ENCODE assay signal across 30 cellular contexts in genomic region chr1:186960866-186961265, GRCh38.
A peak's percentile ranks its signal among the peaks of the same experiment; 100 is the strongest.
DNase-seq lines count a peak whose midpoint lies in the region; ATAC-seq lines count a peak whose summit lies in the region.
"Had no signal": no experiment of that assay in that cellular context is flagged by ENCODE, and none has a peak within 500 bp of the region (broad histone marks: within the 10 kb centered on the region; RNA-seq: fewer than 3 reads in every experiment).

No MANE protein-coding gene starts in this region.

- 86 to 88% methylated on average over 1 of the region's 1 CpG for WGBS in GM23248 (ENCODE audit: low coverage in 1 of 2, low lambda C conversion rate in 2 of 2, missing lambda C conversion rate in 2 of 2), 2 experiments

- no peak overlapping the region for H3K27ac Mint-ChIP-seq in T-cell
- H3K27ac Mint-ChIP-seq: activated B cell treated with CpG ODN at 0.5 μM for 24 hours; CD4-positive, alpha-beta memory T cell; effector memory CD8-positive, alpha-beta T cell; naive thymus-derived CD8-positive, alpha-beta T cell; stimulated activated naive B cell treated with anti-CD40 and anti-IgM and Interleukin-4, amounts not matched to agents 10 μg/mL and 1 μg/mL and 100 μg/mL, for 72 hours had no signal

- in situ Hi-C loops in GM23248 (cut with MboI) = no loop called here

- H3K79me2 ChIP-seq in GM23248 (ENCODE audit: insufficient read depth) = no peaks in the 10 kb centered on the region

- no peaks in the 10 kb centered on the region for H3K9me2 ChIP-seq in GM23248 (ENCODE audit: insufficient read depth)

- H3K9me3 ChIP-seq in GM23248 (ENCODE audit: low read depth) = no peaks in the 10 kb centered on the region
- H3K9me3 ChIP-seq: psoas muscle had no signal

- H2AFZ ChIP-seq in GM23248 = no peak overlapping the region

- CTCF ChIA-PET in T-cell (lab: Charles Lee) = no interaction called here

- no peak overlapping the region for H3K4me2 ChIP-seq in GM23248 (ENCODE audit: unreplicated experiment)

- no peaks in the 10 kb centered on the region for H3K9me3 Mint-ChIP-seq in T-cell
- H3K9me3 Mint-ChIP-seq: activated B cell treated with CpG ODN at 0.5 μM for 24 hours; effector memory CD8-positive, alpha-beta T cell; naive thymus-derived CD8-positive, alpha-beta T cell; stimulated activated naive B cell treated with anti-CD40 and anti-IgM and Interleukin-4, amounts not matched to agents 10 μg/mL and 1 μg/mL and 100 μg/mL, for 72 hours had no signal

- peaks cover 0 to 4% of the 10 kb centered on the region in 2 donors for H3K27me3 Mint-ChIP-seq in T-cell
- H3K27me3 Mint-ChIP-seq: activated B cell treated with CpG ODN at 0.5 μM for 24 hours; effector memory CD8-positive, alpha-beta T cell; naive thymus-derived CD8-positive, alpha-beta T cell; stimulated activated naive B cell treated with anti-CD40 and anti-IgM and Interleukin-4, amounts not matched to agents 10 μg/mL and 1 μg/mL and 100 μg/mL, for 72 hours had no signal

- no peaks in the 10 kb centered on the region for H4K20me1 ChIP-seq in GM23248 (ENCODE audit: insufficient read depth)

- H3K4me1 ChIP-seq in GM23248 (ENCODE audit: insufficient read depth) = peaks cover 8% of the 10 kb centered on the region; the same call in 1 of the 2 replicates
- H3K4me1 ChIP-seq: psoas muscle had no signal

- H3K27ac ChIP-seq in GM23248 = no peak overlapping the region
- H3K27ac ChIP-seq: coronary artery, psoas muscle had no signal

- no peaks in the 10 kb centered on the region for H3K27me3 ChIP-seq in GM23248 (replicated peaks; ENCODE audit: insufficient read depth)

- no peaks in the 10 kb centered on the region for H3K36me3 ChIP-seq in GM23248 (ENCODE audit: low read depth)

- no peak for ATAC-seq in esophagus mucosa
- ATAC-seq in T-cell (replicated peaks in 1 of 4) = no peak
- ATAC-seq: effector memory CD8-positive, alpha-beta T cell; left ventricle myocardium superior; naive thymus-derived CD8-positive, alpha-beta T cell; stimulated activated naive B cell treated with anti-CD40 and anti-IgM and Interleukin-4, amounts not matched to agents 10 μg/mL and 1 μg/mL and 100 μg/mL, for 72 hours had no signal

- H3K4me1 Mint-ChIP-seq in T-cell = no peaks in the 10 kb centered on the region
- H3K4me1 Mint-ChIP-seq: activated B cell treated with CpG ODN at 0.5 μM for 24 hours; CD4-positive, alpha-beta memory T cell; naive thymus-derived CD8-positive, alpha-beta T cell; stimulated activated naive B cell treated with anti-CD40 and anti-IgM and Interleukin-4, amounts not matched to agents 10 μg/mL and 1 μg/mL and 100 μg/mL, for 72 hours had no signal

- H3K9ac ChIP-seq in GM23248 = no peak overlapping the region

- DNase-seq in GM23248 = peak; percentile 55
- peak; percentile 3 for DNase-seq in NOMO-1 treated with DMSO at 0.1 percent for 48 hours (lab: John Stamatoyannopoulos, UW; ENCODE audit: unreplicated experiment)
- DNase-seq in fibroblast of gingiva (ENCODE audit: low read depth) = peak; percentile 84
- DNase-seq in stromal cell of bone marrow (ENCODE audit: low read depth) = peak; percentile 28
- DNase-seq in kidney tubule cell (ENCODE audit: low spot score) = no peak
- DNase-seq in T-cell = no peak
- DNase-seq: activated B cell treated with CpG ODN at 0.5 μM for 24 hours; activated CD8-positive, alpha-beta memory T cell treated with anti-CD3 and anti-CD28 coated beads, Interleukin-2, amount 50 U/mL, for 4 hours; activated naive CD4-positive, alpha-beta T cell treated with anti-CD3 and anti-CD28 coated beads, Interleukin-2, amount 50 U/mL, for 16 hours; anterior cingulate cortex; CD4-positive, alpha-beta memory T cell; DMS 273 treated with DMSO at 0.1 percent for 48 hours; effector memory CD8-positive, alpha-beta T cell; EL; islet precursor cell; left ventricle myocardium superior; midbrain; naive thymus-derived CD8-positive, alpha-beta T cell; NCI-H1105 treated with DMSO at 0.1 percent for 48 hours; NCI-H2081; NCI-H345; NCI-H748 treated with DMSO at 0.1 percent for 48 hours; nucleus accumbens; OCI-M1; psoas muscle; stimulated activated CD4-positive, alpha-beta T cell treated with anti-CD3 and anti-CD28 coated beads, Interleukin-4, amount 100 ng/mL, for 4 hours; stimulated activated naive B cell treated with anti-CD40 and anti-IgM and Interleukin-4, amounts not matched to agents 10 μg/mL and 1 μg/mL and 100 μg/mL, for 72 hours; SW 1271 had no signal

- no peaks in the 10 kb centered on the region for H3K36me3 Mint-ChIP-seq in T-cell
- H3K36me3 Mint-ChIP-seq: CD4-positive, alpha-beta memory T cell; naive thymus-derived CD8-positive, alpha-beta T cell; stimulated activated naive B cell treated with anti-CD40 and anti-IgM and Interleukin-4, amounts not matched to agents 10 μg/mL and 1 μg/mL and 100 μg/mL, for 72 hours had no signal

- POLR2A ChIA-PET in T-cell (lab: Charles Lee) = no interaction called here

- 0 out of 2 replicates have a peak, but pooled peaks cover 8% of the 10 kb centered on the region for H3F3A ChIP-seq in GM23248 (ENCODE audit: insufficient read depth)

- no peak overlapping the region for H3K4me3 Mint-ChIP-seq in T-cell
- H3K4me3 Mint-ChIP-seq: activated B cell treated with CpG ODN at 0.5 μM for 24 hours; CD4-positive, alpha-beta memory T cell; effector memory CD8-positive, alpha-beta T cell; naive thymus-derived CD8-positive, alpha-beta T cell; stimulated activated naive B cell treated with anti-CD40 and anti-IgM and Interleukin-4, amounts not matched to agents 10 μg/mL and 1 μg/mL and 100 μg/mL, for 72 hours had no signal

- no peak overlapping the region for H3K4me3 ChIP-seq in GM23248
- H3K4me3 ChIP-seq: coronary artery, psoas muscle had no signal

Comparison
In these comparisons a context has a peak if more than half of its experiments do, and no peak if none do; other contexts are left out.
1. DNase-seq: peak in GM23248 (single experiment), NOMO-1 treated with DMSO at 0.1 percent for 48 hours (single experiment), fibroblast of gingiva (single experiment) and stromal cell of bone marrow (single experiment); none in kidney tubule cell (single experiment) and T-cell (0 of 34).